ENCODE assay signal across 21 cellular contexts in genomic region chr11:66784575-66784974, GRCh38. TPM values are rescaled to one million over a fixed set of nuclear protein-coding genes. Genes with fewer than 3 reads are reported as not detected.
"Had no signal": no experiment of that assay in that cellular context is flagged by ENCODE, and none has a peak within 500 bp of the region (broad histone marks: within the 10 kb centered on the region; RNA-seq: fewer than 3 reads in every experiment).

No MANE protein-coding gene starts in this region.

- H3K36me3 ChIP-seq: heart right ventricle, left ventricle myocardium inferior, lower lobe of right lung, right lobe of liver had no signal

- ATAC-seq: heart right ventricle; lower lobe of right lung; psoas muscle; right lobe of liver; stimulated activated memory B cell treated with anti-CD40 and anti-IgM and Interleukin-4, amounts not matched to agents 10 μg/mL and 1 μg/mL and 100 μg/mL, for 72 hours had no signal

- H3K9me3 ChIP-seq: esophagus squamous epithelium, heart right ventricle, left ventricle myocardium inferior, lower lobe of right lung, psoas muscle, right lobe of liver, testis had no signal

- H3K79me2 ChIP-seq: parathyroid adenoma had no signal

- H3K27ac ChIP-seq: esophagus squamous epithelium, left ventricle myocardium inferior, lower lobe of right lung, parathyroid adenoma, psoas muscle, right lobe of liver, testis had no signal

- H3K9ac ChIP-seq: parathyroid adenoma had no signal

- H3K4me1 ChIP-seq: heart right ventricle, left ventricle myocardium inferior, lower lobe of right lung, psoas muscle, right lobe of liver, testis had no signal

- DNase-seq: esophagus squamous epithelium; heart right ventricle; immature natural killer cell; kidney; left cardiac atrium; left ventricle myocardium inferior; lower lobe of right lung; naive B cell; occipital lobe; psoas muscle; retina; right lobe of liver; stimulated activated CD4-positive, alpha-beta T cell treated with anti-CD3 and anti-CD28 coated beads, Interleukin-15, amount 100 ng/mL, for 24 hours; stimulated activated CD4-positive, alpha-beta T cell treated with anti-CD3 and anti-CD28 coated beads, Interleukin-1b, Interleukin-23, amount 100 ng/mL, for 48 hours; stimulated activated CD4-positive, alpha-beta T cell treated with anti-CD3 and anti-CD28 coated beads, Interleukin-4, amount 100 ng/mL, for 24 hours; testis; trophoblast cell had no signal

- H3K4me3 ChIP-seq: esophagus squamous epithelium, heart right ventricle, left ventricle myocardium inferior, lower lobe of right lung, psoas muscle, right lobe of liver, testis had no signal

- H2AFZ ChIP-seq: parathyroid adenoma had no signal

- H3K27me3 ChIP-seq: esophagus squamous epithelium, heart right ventricle, right lobe of liver, testis had no signal

- FAIRE-seq: colon, frontal cortex, kidney had no signal

RNA-seq across cellular contexts. Expression of gene SPTBN2, which starts 55.6 kb away (rescaled TPM):
- polyA plus RNA-seq: immature natural killer cell had no signal
